ENCODE assay signal across 13 cellular contexts in the genomic region with DNA sequence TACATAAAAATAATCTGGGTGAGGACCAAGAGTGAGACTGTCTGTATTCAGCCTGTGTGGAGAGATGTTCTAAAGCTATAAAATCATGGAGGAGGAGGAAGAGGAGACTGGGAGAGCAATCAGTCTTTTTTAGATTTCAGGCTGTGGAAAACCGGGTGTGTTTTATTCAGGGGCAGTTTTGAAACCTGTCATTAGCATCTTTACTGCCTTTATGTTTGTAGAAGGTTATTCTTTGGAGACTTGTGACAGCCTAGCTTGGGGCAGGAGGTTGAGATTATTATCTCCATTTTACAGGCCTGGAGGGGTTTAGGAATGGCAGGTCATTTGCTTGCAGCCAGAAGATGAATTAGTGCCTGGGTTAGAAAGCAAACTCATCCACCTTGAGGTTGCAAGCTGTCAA. TPM values are rescaled to one million over a fixed set of nuclear protein-coding genes. Genes with fewer than 3 reads are reported as not detected.
DNase-seq lines count a peak whose midpoint lies in the region; ATAC-seq and TF ChIP-seq lines count a peak whose summit lies in the region.
"Had no signal": no experiment of that assay in that cellular context is flagged by ENCODE, and none has a peak within 500 bp of the region (broad histone marks: within the 10 kb centered on the region; RNA-seq: fewer than 3 reads in every experiment).

No MANE protein-coding gene starts in this region.

- H3K27me3 Mint-ChIP-seq in mesothelial cell of epicardium (ENCODE audit: low read depth): no peaks in the 10 kb centered on the region
- no peaks in the 10 kb centered on the region for H3K27me3 Mint-ChIP-seq in CD4-positive, alpha-beta memory T cell

- H3K4me1 ChIP-seq in heart right ventricle (peaks cover 0 to 38% (median 10%) of the 10 kb centered on the region in 9 donors), right atrium auricular region (peaks cover 0 to 31% of the 10 kb centered on the region in 2 donors), transverse colon (peaks cover 0 to 46% (median 16%) of the 10 kb centered on the region in 4 donors)
- H3K4me1 ChIP-seq in CD4-positive, alpha-beta memory T cell (ENCODE audit: insufficient read depth, low read length): peaks cover 35% of the 10 kb centered on the region

- CTCF ChIA-PET in CD4-positive, alpha-beta memory T cell (lab: Charles Lee; ENCODE audit: partially characterized antibody): no interaction called here

- H3K36me3 Mint-ChIP-seq in mesothelial cell of epicardium: no peaks in the 10 kb centered on the region
- H3K36me3 Mint-ChIP-seq in CD4-positive, alpha-beta memory T cell: peaks cover 2 to 9% of the 10 kb centered on the region in 2 donors

- H3K9me3 ChIP-seq in heart right ventricle: no peaks in the 10 kb centered on the region
- no peaks in the 10 kb centered on the region for H3K9me3 ChIP-seq in right atrium auricular region
- H3K9me3 ChIP-seq in transverse colon: no peaks in the 10 kb centered on the region
- no peaks in the 10 kb centered on the region for H3K9me3 ChIP-seq in CD4-positive, alpha-beta memory T cell (ENCODE audit: control insufficient read depth in 1 of 2, low read length in 2 of 2)

- intact Hi-C loops in heart right ventricle (cut with DNase I): loop anchor here in 5 of 10 donors (5.0 to 10.0 kb wide), 4 partner anchors 78 to 140 kb away; no protein-coding TSS in a partner anchor
- intact Hi-C loops in transverse colon (cut with DNase I; ENCODE audit: low total_unique reads): no loop called here
- intact Hi-C loops in CD4-positive, alpha-beta memory T cell (cut with micrococcal nuclease): loop anchor here (5.0 to 10.0 kb wide), 3 partner anchors 273 to 468 kb away; a partner anchor contains a TSS

- DNase-seq in heart right ventricle (no peak), right atrium auricular region (ENCODE audit: low spot score) (no peak), NCI-H82 treated with DMSO at 0.1 percent for 48 hours (lab: John Stamatoyannopoulos, UW; ENCODE audit: unreplicated experiment) (peak; percentile 16), mesothelial cell of epicardium (ENCODE audit: low spot score in 2 of 2, unreplicated experiment in 2 of 2) (no peak), transverse colon (no peak)
- DNase-seq in CD4-positive, alpha-beta memory T cell: no peak
- DNase-seq: activated T-cell treated with anti-CD3 and anti-CD28 coated beads, Interleukin-2, amount 50 U/mL, for 1 hour; NCI-H510A treated with DMSO at 0.1 percent for 48 hours; retina; RPMI8226; stimulated activated CD4-positive, alpha-beta T cell treated with anti-CD3 and anti-CD28 coated beads, Interleukin-4, amount 100 ng/mL, for 24 hours had no signal

- no peak for TF ChIP-seq EP300 in transverse colon (IDR thresholded peaks at IDR 0.05; ENCODE audit: low read depth)

- TF ChIP-seq CTCF in heart right ventricle (IDR thresholded peaks at IDR 0.05) (no peak), right atrium auricular region (IDR thresholded peaks at IDR 0.05) (no peak), mesothelial cell of epicardium (IDR thresholded peaks at IDR 0.05; ENCODE audit: unreplicated experiment) (no peak), transverse colon (IDR thresholded peaks at IDR 0.05) (no peak)

- no peak for TF ChIP-seq POLR2A in transverse colon (IDR thresholded peaks at IDR 0.05)

- H3K9me3 Mint-ChIP-seq in mesothelial cell of epicardium: no peaks in the 10 kb centered on the region
- H3K9me3 Mint-ChIP-seq in CD4-positive, alpha-beta memory T cell: peaks cover 0 to 2% (median 0%) of the 10 kb centered on the region in 8 donors

- in situ Hi-C loops in transverse colon (cut with MboI; ENCODE audit: low pct_ligation_motif_present in 1 of 4, low pct_unique_long_range_greater_than_20kb in 1 of 4, low sequenced_read_pairs in 3 of 4): no loop called here

- WGBS in heart right ventricle, 2 donors: 25 to 48% methylated on average over 1 of the region's 1 CpG
- WGBS in transverse colon (ENCODE audit: low coverage in 1 of 2), 2 donors: 20 to 39% methylated on average over 1 of the region's 1 CpG

- H3K27ac ChIP-seq in heart right ventricle: peak overlapping the region in 2 of 10 donors; percentile 79 to 91
- H3K27ac ChIP-seq in right atrium auricular region: peak overlapping the region in 1 of 2 donors; percentile 83
- peak overlapping the region; percentile 67 to 94 (median 91) for H3K27ac ChIP-seq in transverse colon
- no peak overlapping the region for H3K27ac ChIP-seq in CD4-positive, alpha-beta memory T cell (ENCODE audit: low read depth, low read length)

- POLR2A ChIA-PET in CD4-positive, alpha-beta memory T cell (lab: Charles Lee; ENCODE audit: partially characterized antibody): no interaction called here

- ATAC-seq in heart right ventricle: no peak
- ATAC-seq in HG02970 (IDR thresholded peaks at IDR 0.05; ENCODE audit: low FRiP score, unreplicated experiment): no peak
- ATAC-seq in HG02588 (IDR thresholded peaks at IDR 0.05; ENCODE audit: unreplicated experiment): no peak

- peaks cover 0 to 42% (median 0%) of the 10 kb centered on the region in 7 donors for H3K27me3 ChIP-seq in heart right ventricle
- no peaks in the 10 kb centered on the region for H3K27me3 ChIP-seq in right atrium auricular region
- no peaks in the 10 kb centered on the region for H3K27me3 ChIP-seq in transverse colon
- H3K27me3 ChIP-seq in CD4-positive, alpha-beta memory T cell (ENCODE audit: insufficient read depth, low read length): no peaks in the 10 kb centered on the region

- H3K36me3 ChIP-seq in heart right ventricle (no peaks in the 10 kb centered on the region), right atrium auricular region (no peaks in the 10 kb centered on the region), transverse colon (no peaks in the 10 kb centered on the region)
- no peaks in the 10 kb centered on the region for H3K36me3 ChIP-seq in CD4-positive, alpha-beta memory T cell (ENCODE audit: insufficient read depth, low read length)

- H3K4me3 Mint-ChIP-seq in mesothelial cell of epicardium: peak overlapping the region; percentile 86
- H3K4me3 Mint-ChIP-seq in CD4-positive, alpha-beta memory T cell: peak overlapping the region in 3 of 8 donors; percentile 6 to 51 (median 43)

- peak overlapping the region; percentile 13 for H3K27ac Mint-ChIP-seq in mesothelial cell of epicardium
- H3K27ac Mint-ChIP-seq in CD4-positive, alpha-beta memory T cell: peak overlapping the region in 3 of 7 donors; percentile 9 to 44 (median 41)

- H3K4me1 Mint-ChIP-seq in mesothelial cell of epicardium: peaks cover 57% of the 10 kb centered on the region
- peaks cover 23 to 48% (median 33%) of the 10 kb centered on the region in 4 donors for H3K4me1 Mint-ChIP-seq in CD4-positive, alpha-beta memory T cell

- H3K4me3 ChIP-seq in heart right ventricle (peak overlapping the region in 7 of 10 donors; percentile 0 to 79 (median 70)), right atrium auricular region (no peak overlapping the region), transverse colon (peak overlapping the region in 1 of 4 donors; percentile 70)
- H3K4me3 ChIP-seq in CD4-positive, alpha-beta memory T cell (ENCODE audit: low read length in 2 of 2): no peak overlapping the region

RNA-seq across cellular contexts. Expression of a gene that starts 2.1 kb away (rescaled TPM):
- total RNA-seq in heart right ventricle (10 to 100 TPM; 43.0 to 60.6 (median 49.1) TPM), right atrium auricular region (10 to 100 TPM; 30.3 to 36.6 TPM), mesothelial cell of epicardium (42.5 to 44.4 TPM (median 44.0 TPM) in 3 replicates), transverse colon (100 to 1,000 TPM in 2 of 4 donors, 10 to 100 TPM in 2; 19.5 to 112 (median 91.3) TPM)
- polyA plus RNA-seq in heart right ventricle: 10 to 100 TPM in 1 of 2 donors, 1 to 10 TPM in 1; 9.7 to 43.1 TPM
- total RNA-seq in CD4-positive, alpha-beta memory T cell: 10 to 100 TPM; 16.8 to 17.2 TPM
- polyA plus RNA-seq in CD4-positive, alpha-beta memory T cell: 1 to 10 TPM in 1 of 2 donors, under 1 TPM in 1; 0.52 to 2.9 TPM

Comparison
In these comparisons a context has a peak if more than half of its experiments do, and no peak if none do; other contexts are left out.
1. H3K4me3 ChIP-seq: peak in heart right ventricle (7 of 10); none in right atrium auricular region (0 of 2) and CD4-positive, alpha-beta memory T cell (0 of 2).